17 cellular contexts compared by ENCODE assay signal in the genomic region with DNA sequence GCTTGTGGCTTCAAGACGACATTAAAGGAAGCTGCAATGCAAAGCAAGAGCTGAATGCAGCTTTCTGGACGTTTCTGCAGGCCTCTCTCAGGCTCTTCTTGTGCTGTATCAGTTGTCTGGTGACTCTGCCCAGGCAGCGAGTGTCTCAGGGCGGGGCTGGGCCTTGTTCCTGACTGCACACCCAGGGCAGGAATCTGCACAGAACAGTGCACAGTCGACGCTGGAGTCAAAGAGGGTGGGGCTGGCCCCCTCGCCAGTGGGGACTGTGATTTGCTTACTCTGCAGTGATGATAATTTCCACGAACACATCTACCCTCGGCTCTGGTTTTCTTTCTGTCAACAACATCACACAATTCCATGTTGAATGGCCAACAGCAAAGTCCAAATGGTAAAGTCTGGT.
DNase-seq lines count a peak whose midpoint lies in the region; ATAC-seq, FAIRE-seq and TF ChIP-seq lines count a peak whose summit lies in the region.
"Had no signal": no experiment of that assay in that cellular context is flagged by ENCODE, and none has a peak within 500 bp of the region (broad histone marks: within the 10 kb centered on the region; RNA-seq: fewer than 3 reads in every experiment).

No MANE protein-coding gene starts in this region.

- ATAC-seq in Right ventricle myocardium inferior (peak; percentile 51), right cardiac atrium (no peak), HG02885 (IDR thresholded peaks at IDR 0.05; ENCODE audit: poor library complexity, unreplicated experiment) (no peak)
- ATAC-seq: GM23338 had no signal

- FAIRE-seq in GM19239 (lab: Jason Lieb, UNC) = peak; percentile 26
- FAIRE-seq in small intestine (lab: Jason Lieb, UNC) = no peak

- H3K4me3 ChIP-seq in right cardiac atrium (ENCODE audit: low read length) (no peak overlapping the region), hepatocyte (no peak overlapping the region), small intestine (ENCODE audit: low read depth in 1 of 2, low read length in 2 of 2) (no peak overlapping the region)
- H3K4me3 ChIP-seq: BLaER1, GM23338 had no signal

- H3K4me2 ChIP-seq in hepatocyte = no peak overlapping the region
- H3K4me2 ChIP-seq: BLaER1, GM23338 had no signal

- no peaks in the 10 kb centered on the region for H3K27me3 ChIP-seq in right cardiac atrium (ENCODE audit: control insufficient read depth, insufficient read depth)
- H3K27me3 ChIP-seq in hepatocyte = no peaks in the 10 kb centered on the region
- H3K27me3 ChIP-seq in small intestine (ENCODE audit: control insufficient read depth in 2 of 2, insufficient read depth in 2 of 2, low read length in 2 of 2) = no peaks in the 10 kb centered on the region
- H3K27me3 ChIP-seq: BLaER1 had no signal

- H4K20me1 ChIP-seq in hepatocyte (ENCODE audit: insufficient read depth, poor library complexity, severe bottlenecking) = no peaks in the 10 kb centered on the region
- H4K20me1 ChIP-seq: BLaER1 had no signal

- no peaks in the 10 kb centered on the region for H3K36me3 ChIP-seq in hepatocyte (replicated peaks; ENCODE audit: insufficient read depth, low read depth)
- H3K36me3 ChIP-seq in small intestine (ENCODE audit: control insufficient read depth in 2 of 2, insufficient read depth in 2 of 2, low read length in 2 of 2) = no peaks in the 10 kb centered on the region
- H3K36me3 ChIP-seq: BLaER1 had no signal

- peaks cover 1% of the 10 kb centered on the region for H3K4me1 ChIP-seq in right cardiac atrium (ENCODE audit: control insufficient read depth, insufficient read depth, low read length)
- peaks cover 5% of the 10 kb centered on the region for H3K4me1 ChIP-seq in hepatocyte (ENCODE audit: insufficient read depth)
- no peaks in the 10 kb centered on the region for H3K4me1 ChIP-seq in small intestine (ENCODE audit: control insufficient read depth in 2 of 2, insufficient read depth in 1 of 2, low read depth in 1 of 2, low read length in 1 of 2)
- H3K4me1 ChIP-seq: Caco-2 had no signal

- 53% methylated on average over 9 of the region's 9 CpGs for WGBS in right cardiac atrium
- WGBS in hepatocyte (ENCODE audit: low lambda C conversion rate, missing lambda C conversion rate) = 64% methylated on average over 9 of the region's 9 CpGs
- 30 to 57% (median 47%) methylated on average over 9 of the region's 9 CpGs for WGBS in small intestine, 3 donors

- H2AFZ ChIP-seq in hepatocyte = no peak overlapping the region
- H2AFZ ChIP-seq: GM23338 had no signal

- H3K9me3 ChIP-seq in right cardiac atrium (ENCODE audit: control insufficient read depth, low read length) = no peaks in the 10 kb centered on the region
- no peaks in the 10 kb centered on the region for H3K9me3 ChIP-seq in hepatocyte (ENCODE audit: low read depth)
- no peaks in the 10 kb centered on the region for H3K9me3 ChIP-seq in small intestine (ENCODE audit: control insufficient read depth, low read depth)
- H3K9me3 ChIP-seq: BLaER1, Caco-2 had no signal

- no peak for DNase-seq in Right ventricle myocardium inferior (ENCODE audit: missing footprints)
- no peak for DNase-seq in right cardiac atrium
- DNase-seq in GM19239 (ENCODE audit: insufficient read length, low spot score) = no peak
- peak; percentile 43 for DNase-seq in hepatocyte (ENCODE audit: low spot score)
- peak; percentile 80 for DNase-seq in small intestine
- DNase-seq in Ammon's horn (ENCODE audit: low spot score) = no peak
- no peak for DNase-seq in glomerular visceral epithelial cell (ENCODE audit: extremely low spot score)
- DNase-seq: Caco-2; CD8-positive, alpha-beta memory T cell; DND-41; GDM1; H7; IMR-90 had no signal

- no peaks in the 10 kb centered on the region for H3K9me2 ChIP-seq in hepatocyte (replicated peaks; ENCODE audit: insufficient read depth)

- no peaks in the 10 kb centered on the region for H3K79me2 ChIP-seq in hepatocyte

- no peak for TF ChIP-seq CTCF in hepatocyte (IDR thresholded peaks at IDR 0.05; ENCODE audit: poor library complexity)

- intact Hi-C loops in Right ventricle myocardium inferior (cut with DNase I) (loop anchor here (5.0 kb wide), 1 partner anchor 57 kb away; no protein-coding TSS in a partner anchor), right cardiac atrium (cut with DNase I) (no loop called here)

- no peak overlapping the region for H3K27ac ChIP-seq in right cardiac atrium (ENCODE audit: low read length)
- H3K27ac ChIP-seq in hepatocyte = no peak overlapping the region
- no peak overlapping the region for H3K27ac ChIP-seq in small intestine (ENCODE audit: low read depth in 1 of 2, low read length in 1 of 2)
- H3K27ac ChIP-seq: 22Rv1, BLaER1 had no signal

Comparison
In these comparisons a context has a peak if more than half of its experiments do, and no peak if none do; other contexts are left out.
1. DNase-seq: peak in hepatocyte (single experiment) and small intestine (single experiment); none in Right ventricle myocardium inferior (single experiment), right cardiac atrium (0 of 3), GM19239 (single experiment), Ammon's horn (single experiment) and glomerular visceral epithelial cell (single experiment).